13 cellular contexts compared by ENCODE assay signal in the genomic region with DNA sequence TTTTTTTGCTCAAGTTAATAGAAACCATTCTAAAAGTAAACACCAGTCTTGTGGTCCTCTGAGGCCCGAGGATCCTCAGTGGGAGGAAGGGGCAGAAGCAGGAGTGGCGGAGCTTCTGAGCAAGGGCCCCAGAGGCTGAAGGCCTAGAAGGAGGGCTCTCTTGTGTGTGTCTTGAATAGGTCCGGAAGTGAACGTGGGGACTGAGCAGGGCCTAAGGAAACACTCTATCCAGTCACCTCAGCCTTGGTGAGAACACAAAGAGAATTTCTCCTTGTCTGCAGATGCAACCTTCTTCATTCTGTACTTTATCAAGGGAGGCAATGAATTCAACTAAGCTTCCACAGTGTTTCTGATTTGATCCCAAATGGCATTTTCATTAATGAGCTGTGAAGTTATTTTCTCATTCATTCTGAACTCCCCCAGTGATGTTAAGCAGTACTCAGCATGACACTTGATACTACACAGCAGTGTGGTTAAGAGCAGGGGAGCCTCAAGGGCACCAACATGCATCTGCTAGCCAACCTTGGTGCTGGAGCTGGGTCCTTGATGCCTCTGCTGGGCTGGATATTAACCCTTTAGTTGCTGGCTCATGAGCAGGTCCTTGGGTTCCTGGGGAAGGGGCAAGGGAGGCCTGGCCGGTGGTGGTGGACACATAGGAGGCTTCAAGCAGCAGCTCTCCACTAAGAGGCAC.
DNase-seq lines count a peak whose midpoint lies in the region; ATAC-seq, FAIRE-seq and TF ChIP-seq lines count a peak whose summit lies in the region.
"Had no signal": no experiment of that assay in that cellular context is flagged by ENCODE, and none has a peak within 500 bp of the region (broad histone marks: within the 10 kb centered on the region; RNA-seq: fewer than 3 reads in every experiment).

No MANE protein-coding gene starts in this region.

- TF ChIP-seq CTCF in H1 (IDR thresholded peaks at IDR 0.05; ENCODE audit: control extremely low read depth in 1 of 3, insufficient read depth in 1 of 3, low read depth in 1 of 3, low read length in 3 of 3) (no peak), pancreas (IDR thresholded peaks at IDR 0.05) (no peak), suprapubic skin (IDR thresholded peaks at IDR 0.05) (no peak)

- no peak overlapping the region for H3K14ac ChIP-seq in H1 (ENCODE audit: insufficient read length)

- no peak overlapping the region for H3K9ac ChIP-seq in H1 (replicated peaks in 1 of 4; ENCODE audit: extremely low read depth in 1 of 4, low read depth in 3 of 4, low read length in 3 of 4)
- H3K9ac ChIP-seq: BLaER1 had no signal

- no peak for TF ChIP-seq RAD21 in H1 (IDR thresholded peaks at IDR 0.05 in 1 of 2, conservative IDR thresholded peaks at IDR 0.05 in 1 of 2; ENCODE audit: low read depth in 2 of 2, low read length in 2 of 2)

- FAIRE-seq in H1 (lab: Jason Lieb, UNC) (no peak), pancreas (lab: Jason Lieb, UNC) (no peak)

- H4K20me1 ChIP-seq in H1 (replicated peaks in 1 of 2; ENCODE audit: control insufficient read depth in 1 of 2, insufficient read depth in 2 of 2, low read length in 2 of 2), result peaks cover 0 to 7% of the 10 kb centered on the region in 2 experiments
- H4K20me1 ChIP-seq: BLaER1 had no signal

- no peak overlapping the region for H2BK12ac ChIP-seq in H1 (ENCODE audit: low read depth, low read length)

- CTCF ChIA-PET in H1 (lab: Charles Lee; ENCODE audit: partially characterized antibody), result interaction anchor here (1.1 to 1.8 kb wide), 4 partner anchors 7 to 149 kb away, joined by 3 to 4 read pairs (median 4); no protein-coding TSS in a partner anchor

- intact Hi-C loops in pancreas (cut with DNase I), result no loop called here

- no peaks in the 10 kb centered on the region for H3K27me3 ChIP-seq in H1 (replicated peaks in 1 of 4; ENCODE audit: control insufficient read depth in 3 of 4, extremely low read depth in 1 of 4, insufficient read depth in 3 of 4, low read length in 3 of 4)
- no peaks in the 10 kb centered on the region for H3K27me3 ChIP-seq in pancreas
- H3K27me3 ChIP-seq in suprapubic skin, result no peaks in the 10 kb centered on the region
- H3K27me3 ChIP-seq: BLaER1 had no signal

- H3K9me3 ChIP-seq in H1 (ENCODE audit: insufficient read depth in 2 of 2, low read depth in 1 of 2, low read length in 1 of 2) (no peaks in the 10 kb centered on the region), pancreas (no peaks in the 10 kb centered on the region), suprapubic skin (no peaks in the 10 kb centered on the region)
- H3K9me3 ChIP-seq: BLaER1 had no signal

- DNase-seq in NCI-H2107 treated with DMSO at 0.1 percent for 48 hours (lab: John Stamatoyannopoulos, UW; ENCODE audit: unreplicated experiment), result peak; percentile 28
- DNase-seq in H1 (ENCODE audit: low read depth in 1 of 2, low spot score in 2 of 2), result no peak
- DNase-seq in pancreas, result no peak
- no peak for DNase-seq in suprapubic skin (ENCODE audit: low spot score in 2 of 2)
- no peak for DNase-seq in dedifferentiated amniotic fluid mesenchymal stem cell (ENCODE audit: extremely low spot score)
- DNase-seq: activated naive CD4-positive, alpha-beta T cell treated with Interleukin-2 at 50 U/mL for 16 hours; cerebellar nuclear complex; naive thymus-derived CD8-positive, alpha-beta T cell; stimulated activated CD4-positive, alpha-beta T cell treated with anti-CD3 and anti-CD28 coated beads, Interleukin-15, amount 100 ng/mL, for 24 hours had no signal

- H3K79me2 ChIP-seq in H1 (ENCODE audit: control insufficient read depth in 1 of 2, insufficient read depth in 2 of 2, low read length in 2 of 2), result peaks cover 3 to 80% of the 10 kb centered on the region in 2 experiments; a peak in 2 of 4 replicates

- 80% methylated on average over 5 of the region's 5 CpGs; no CpG with 5 or more reads in 1 of the 2 experiments for whole genome bisulfite sequencing in H1 (ENCODE audit: extremely low coverage in 1 of 2, insufficient coverage in 1 of 2, insufficient read length in 1 of 2, insufficient replicate concordance in 2 of 2, low coverage in 1 of 2, low lambda C conversion rate in 2 of 2, missing lambda C conversion rate in 1 of 2), 2 experiments
- WGBS in pancreas, 2 donors, result 61% methylated on average over 5 of the region's 5 CpGs
- 66% methylated on average over 5 of the region's 5 CpGs for WGBS in suprapubic skin

- no peak overlapping the region for H4K91ac ChIP-seq in H1 (replicated peaks; ENCODE audit: insufficient read length, low read length)

- H3K4me1 ChIP-seq in H1 (replicated peaks in 1 of 4; ENCODE audit: control insufficient read depth in 3 of 4, insufficient read depth in 4 of 4, low read length in 3 of 4), result peaks cover 4 to 12% (median 7%) of the 10 kb centered on the region in 4 experiments; a peak in 6 of 7 replicates
- peaks cover 8 to 28% (median 9%) of the 10 kb centered on the region in 3 donors for H3K4me1 ChIP-seq in pancreas
- H3K4me1 ChIP-seq in suprapubic skin, result no peaks in the 10 kb centered on the region

- H4K8ac ChIP-seq in H1 (ENCODE audit: extremely low read depth, insufficient read depth, low read length), result no peak overlapping the region

- H3K56ac ChIP-seq in H1 (replicated peaks; ENCODE audit: insufficient read length, low read depth, low read length), result no peak overlapping the region

- H2BK5ac ChIP-seq in H1 (ENCODE audit: low read depth, low read length), result no peak overlapping the region; the same call in 1 of the 2 replicates

- no peak overlapping the region for H4K5ac ChIP-seq in H1 (ENCODE audit: insufficient read length, low read depth, low read length)

- H2BK120ac ChIP-seq in H1 (replicated peaks; ENCODE audit: low read depth, low read length), result no peak overlapping the region

- no peak overlapping the region for H3K4ac ChIP-seq in H1 (replicated peaks; ENCODE audit: insufficient read length, low read depth, low read length)

- peak overlapping the region; percentile 2; the same call in 1 of the 2 replicates for H3K18ac ChIP-seq in H1 (ENCODE audit: extremely low read depth, low read length)

- H2AFZ ChIP-seq in H1 (ENCODE audit: low read length), result no peak overlapping the region

- TF ChIP-seq POLR2A in H1 (IDR thresholded peaks at IDR 0.05; ENCODE audit: control extremely low read depth in 1 of 2, low read depth in 2 of 2, low read length in 2 of 2) (no peak), suprapubic skin (IDR thresholded peaks at IDR 0.05) (no peak)

- POLR2A ChIA-PET in H1 (lab: Charles Lee; ENCODE audit: partially characterized antibody), result interaction anchor here (1.2 to 2.3 kb wide), 4 partner anchors 9 to 59 kb away, joined by 3 to 5 read pairs (median 4); no protein-coding TSS in a partner anchor

- no peak overlapping the region for H3K23ac ChIP-seq in H1 (ENCODE audit: insufficient read length)

- H3K27ac ChIP-seq in H1 (ENCODE audit: low read depth, low read length) (no peak overlapping the region), pancreas (peak overlapping the region in 1 of 4 donors; percentile 50), suprapubic skin (no peak overlapping the region)
- H3K27ac ChIP-seq: BLaER1 had no signal

- H2BK15ac ChIP-seq in H1 (ENCODE audit: low read length), result no peak overlapping the region

- ATAC-seq in GM19463 (IDR thresholded peaks at IDR 0.05; ENCODE audit: unreplicated experiment) (peak; percentile 40), pancreas (peak in 3 of 4 donors; percentile 21 to 59 (median 55)), GM21825 (IDR thresholded peaks at IDR 0.05; ENCODE audit: unreplicated experiment) (no peak), HG03457 (IDR thresholded peaks at IDR 0.05; ENCODE audit: unreplicated experiment) (no peak)
- ATAC-seq: naive thymus-derived CD8-positive, alpha-beta T cell had no signal

- H3K23me2 ChIP-seq in H1 (ENCODE audit: low read depth, low read length), result no peaks in the 10 kb centered on the region

- no peak overlapping the region for H3K4me3 ChIP-seq in H1 (ENCODE audit: extremely low read depth in 1 of 4, insufficient read depth in 2 of 4, low read depth in 3 of 4, low read length in 4 of 4)
- no peak overlapping the region for H3K4me3 ChIP-seq in pancreas
- no peak overlapping the region for H3K4me3 ChIP-seq in suprapubic skin
- H3K4me3 ChIP-seq: BLaER1 had no signal

- H3K4me2 ChIP-seq in H1 (ENCODE audit: insufficient read depth in 1 of 2, low read depth in 2 of 2, low read length in 2 of 2), result peak overlapping the region in 1 of 2 experiments; percentile 45; a peak in 1 of 4 replicates
- H3K4me2 ChIP-seq: BLaER1 had no signal

- H2AK5ac ChIP-seq in H1 (ENCODE audit: low read depth, low read length), result no peak overlapping the region

- H3K36me3 ChIP-seq in H1 (ENCODE audit: control insufficient read depth in 2 of 4, insufficient read depth in 4 of 4, low read length in 3 of 4) (no peaks in the 10 kb centered on the region), pancreas (no peaks in the 10 kb centered on the region), suprapubic skin (no peaks in the 10 kb centered on the region)
- H3K36me3 ChIP-seq: BLaER1 had no signal

- TF ChIP-seq EP300 in H1 (IDR thresholded peaks at IDR 0.05; ENCODE audit: borderline replicate concordance in 1 of 2, low read depth in 2 of 2, low read length in 2 of 2) (no peak), suprapubic skin (IDR thresholded peaks at IDR 0.05) (no peak)

- peaks cover 5% of the 10 kb centered on the region; the same call in 1 of the 2 replicates for H3K79me1 ChIP-seq in H1 (ENCODE audit: low read depth, low read length)

- no peak overlapping the region for H2BK20ac ChIP-seq in H1 (ENCODE audit: low read length)

TF ChIP-seq in H1, 55 proteins besides CTCF, POLR2A, EP300 and RAD21:
- TF ChIP-seq SP4 (IDR thresholded peaks at IDR 0.05; ENCODE audit: low read length) (no peak), TBP (IDR thresholded peaks at IDR 0.05; ENCODE audit: low read depth, low read length) (no peak), BACH1 (IDR thresholded peaks at IDR 0.05; ENCODE audit: low read length) (no peak), HDAC2 (IDR thresholded peaks at IDR 0.05; ENCODE audit: borderline replicate concordance in 1 of 2, low read depth in 2 of 2, low read length in 2 of 2) (0 out of 4 replicates have a peak, but pooled peaks of 1 of the 2 experiments have one; percentile 55), SIRT6 (IDR thresholded peaks at IDR 0.05; ENCODE audit: low read length) (no peak), RNF2 (IDR thresholded peaks at IDR 0.05; ENCODE audit: borderline replicate concordance, low read depth, low read length, missing control alignments, poor library complexity, severe bottlenecking) (no peak), TAF1 (IDR thresholded peaks at IDR 0.05; ENCODE audit: low read depth, low read length) (0 out of 2 replicates have a peak, but pooled peaks have one; percentile 8), SRF (IDR thresholded peaks at IDR 0.05; ENCODE audit: low read depth, low read length) (no peak), CHD1 (IDR thresholded peaks at IDR 0.05; ENCODE audit: low read depth, low read length) (no peak), KDM5A (IDR thresholded peaks at IDR 0.05; ENCODE audit: low read length) (no peak), EZH2 (IDR thresholded peaks at IDR 0.05; ENCODE audit: low read depth, low read length, severe bottlenecking) (no peak)
- TF ChIP-seq, protein P1, sequence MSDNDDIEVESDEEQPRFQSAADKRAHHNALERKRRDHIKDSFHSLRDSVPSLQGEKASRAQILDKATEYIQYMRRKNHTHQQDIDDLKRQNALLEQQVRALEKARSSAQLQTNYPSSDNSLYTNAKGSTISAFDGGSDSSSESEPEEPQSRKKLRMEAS (IDR thresholded peaks at IDR 0.05), result no peak

Comparison
In these comparisons a context has a peak if more than half of its experiments do, and no peak if none do; other contexts are left out.
1. ATAC-seq: peak in GM19463 (single experiment) and pancreas (3 of 4); none in GM21825 (single experiment) and HG03457 (single experiment).